37 cellular contexts compared by ENCODE assay signal in genomic region chr7:98100088-98100487, GRCh38.
"Had no signal": no experiment of that assay in that cellular context is flagged by ENCODE, and none has a peak within 500 bp of the region (broad histone marks: within the 10 kb centered on the region; RNA-seq: fewer than 3 reads in every experiment).

No MANE protein-coding gene starts in this region.

- H3K27me3 ChIP-seq: adrenal gland, body of pancreas, brain microvascular endothelial cell, breast epithelium had no signal

- H3K27ac ChIP-seq: adrenal gland, body of pancreas, brain microvascular endothelial cell, breast epithelium, WERI-Rb-1 had no signal

- H3K4me1 Mint-ChIP-seq: activated B cell treated with CpG ODN at 0.5 μM for 24 hours; activated CD4-positive, alpha-beta T cell treated with anti-CD3 and anti-CD28 coated beads, Interleukin-2, amount 10 ng/mL, durations not matched to agents 24 days and 14 days; activated naive CD8-positive, alpha-beta T cell treated with anti-CD3 and anti-CD28 coated beads for 36 hours; activated T-helper 17 cell treated with anti-CD3 and anti-CD28 coated beads, Interleukin-2, amount 50 U/mL, for 72 hours had no signal

- H3K36me3 ChIP-seq: adrenal gland, brain microvascular endothelial cell, breast epithelium, WERI-Rb-1 had no signal

- FAIRE-seq: astrocyte, TTC549 had no signal

- ATAC-seq: activated CD8-positive, alpha-beta T cell treated with anti-CD3 and anti-CD28 coated beads for 36 hours; activated naive CD4-positive, alpha-beta T cell treated with anti-CD3 and anti-CD28 coated beads, Interleukin-2, amount 50 U/mL, for 72 hours; activated T-cell treated with anti-CD3 and anti-CD28 coated beads, Interleukin-2, amount 50 U/mL, for 4 hours; activated T-cell treated with anti-CD3 and anti-CD28 coated beads, Interleukin-2, amount 50 U/mL, for 72 hours; activated T-helper 17 cell treated with anti-CD3 and anti-CD28 coated beads, Interleukin-2, amount 50 U/mL, for 72 hours; body of pancreas had no signal

- H3K27ac Mint-ChIP-seq: activated B cell treated with CpG ODN at 0.5 μM for 24 hours; activated CD4-positive, alpha-beta memory T cell treated with anti-CD3 and anti-CD28 coated beads for 36 hours; activated CD4-positive, alpha-beta T cell treated with anti-CD3 and anti-CD28 coated beads, Interleukin-2, amount 10 ng/mL, durations not matched to agents 24 days and 14 days; activated CD8-positive, alpha-beta T cell treated with anti-CD3 and anti-CD28 coated beads for 36 hours; activated naive CD4-positive, alpha-beta T cell treated with anti-CD3 and anti-CD28 coated beads for 36 hours; activated naive CD8-positive, alpha-beta T cell treated with anti-CD3 and anti-CD28 coated beads for 36 hours; activated T-cell treated with anti-CD3 and anti-CD28 coated beads, Interleukin-2, amount 50 U/mL, for 72 hours; activated T-helper 1 cell treated with anti-CD3 and anti-CD28 coated beads, Interleukin-12 subunit alpha, Interleukin-12 subunit beta, Interleukin-2, Interleukin-4 antibody, amounts not matched to agents 30 ng/mL and 10 ng/mL and 1 ng/mL, durations not matched to agents 14 hours and 24 hours and 36 hours; activated T-helper 17 cell treated with anti-CD3 and anti-CD28 coated beads, Interleukin-2, amount 50 U/mL, for 72 hours; T-helper 1 cell treated with Interleukin-12 subunit alpha and Interleukin-12 subunit beta and Interleukin-4 antibody, amounts not matched to agents 30 μg/mL and 1 μg/mL, for 36 hours; T-helper 2 cell treated with Interferon-gamma antibody and Interleukin-4, amounts not matched to agents 5 μg/mL and 100 μg/mL, for 36 hours had no signal

- DNase-seq: activated B cell treated with CpG ODN at 0.5 μM for 24 hours; activated CD4-positive, alpha-beta memory T cell treated with anti-CD3 and anti-CD28 coated beads for 36 hours; activated CD4-positive, alpha-beta T cell treated with anti-CD3 and anti-CD28 coated beads for 4 hours; activated CD4-positive, alpha-beta T cell treated with anti-CD3 and anti-CD28 coated beads, Interleukin-2, amount 10 ng/mL, durations not matched to agents 24 days and 14 days; activated CD4-positive, alpha-beta T cell treated with anti-CD3 and anti-CD28 coated beads, Interleukin-2, amount 50 U/mL, for 1 hour; activated CD4-positive, alpha-beta T cell treated with anti-CD3 and anti-CD28 coated beads, Interleukin-2, amount 50 U/mL, for 4 hours; activated CD4-positive, CD25-positive, alpha-beta regulatory T cell treated with anti-CD3 and anti-CD28 coated beads, Interleukin-2, amount 50 U/mL, for 72 hours; activated CD8-positive, alpha-beta memory T cell treated with anti-CD3 and anti-CD28 coated beads, Interleukin-2, amount 50 U/mL, for 4 hours; activated CD8-positive, alpha-beta T cell treated with anti-CD3 and anti-CD28 coated beads for 36 hours; activated effector memory CD4-positive, alpha-beta T cell treated with anti-CD3 and anti-CD28 coated beads, Interleukin-2, amount 50 U/mL, for 16 hours; activated gamma-delta T cell treated with Interleukin-2 at 50 U/mL for 16 hours; activated naive CD4-positive, alpha-beta T cell; activated naive CD4-positive, alpha-beta T cell treated with anti-CD3 and anti-CD28 coated beads for 36 hours; activated naive CD4-positive, alpha-beta T cell treated with anti-CD3 and anti-CD28 coated beads, Interleukin-2, amount 50 U/mL, for 16 hours; activated naive CD8-positive, alpha-beta T cell treated with anti-CD3 and anti-CD28 coated beads for 36 hours; activated T-cell treated with anti-CD3 and anti-CD28 coated beads for 4 hours; activated T-cell treated with anti-CD3 and anti-CD28 coated beads, Interleukin-2, amount 50 U/mL, for 1 hour; activated T-cell treated with anti-CD3 and anti-CD28 coated beads, Interleukin-2, amount 50 U/mL, for 4 hours; activated T-cell treated with anti-CD3 and anti-CD28 coated beads, Interleukin-2, amount 50 U/mL, for 72 hours; adrenal gland; amniotic stem cell; aorta; body of pancreas; brain microvascular endothelial cell; central memory CD4-positive, alpha-beta T cell; T-helper 1 cell; T-helper 2 cell; T-helper 9 cell; WERI-Rb-1 had no signal

- H3K4me1 ChIP-seq: adrenal gland, body of pancreas, breast epithelium had no signal

- H3K4me3 ChIP-seq: adrenal gland, body of pancreas, breast epithelium had no signal

- H3K4me3 Mint-ChIP-seq: activated B cell treated with CpG ODN at 0.5 μM for 24 hours; activated CD4-positive, alpha-beta memory T cell treated with anti-CD3 and anti-CD28 coated beads for 36 hours; activated CD4-positive, alpha-beta T cell treated with anti-CD3 and anti-CD28 coated beads, Interleukin-2, amount 10 ng/mL, durations not matched to agents 24 days and 14 days; activated CD8-positive, alpha-beta T cell treated with anti-CD3 and anti-CD28 coated beads for 36 hours; activated naive CD4-positive, alpha-beta T cell treated with anti-CD3 and anti-CD28 coated beads for 36 hours; activated naive CD8-positive, alpha-beta T cell treated with anti-CD3 and anti-CD28 coated beads for 36 hours; activated T-cell treated with anti-CD3 and anti-CD28 coated beads, Interleukin-2, amount 50 U/mL, for 4 hours; activated T-cell treated with anti-CD3 and anti-CD28 coated beads, Interleukin-2, amount 50 U/mL, for 72 hours; activated T-helper 1 cell treated with anti-CD3 and anti-CD28 coated beads, Interleukin-12 subunit alpha, Interleukin-12 subunit beta, Interleukin-2, Interleukin-4 antibody, amounts not matched to agents 30 ng/mL and 10 ng/mL and 1 ng/mL, durations not matched to agents 14 hours and 24 hours and 36 hours; activated T-helper 17 cell treated with anti-CD3 and anti-CD28 coated beads, Interleukin-2, amount 50 U/mL, for 72 hours; T-helper 1 cell treated with Interleukin-12 subunit alpha and Interleukin-12 subunit beta and Interleukin-4 antibody, amounts not matched to agents 30 μg/mL and 1 μg/mL, for 36 hours; T-helper 2 cell treated with Interferon-gamma antibody and Interleukin-4, amounts not matched to agents 5 μg/mL and 100 μg/mL, for 36 hours had no signal
